ENCODE assay signal across 22 cellular contexts in genomic region chr11:131759140-131759539, GRCh38.
"Had no signal": no experiment of that assay in that cellular context is flagged by ENCODE, and none has a peak within 500 bp of the region (broad histone marks: within the 10 kb centered on the region; RNA-seq: fewer than 3 reads in every experiment).

No MANE protein-coding gene starts in this region.

- H3K4me1 Mint-ChIP-seq: activated B cell treated with CpG ODN at 0.5 μM for 24 hours had no signal

- H3K9me3 Mint-ChIP-seq: activated B cell treated with CpG ODN at 0.5 μM for 24 hours; activated CD4-positive, alpha-beta memory T cell treated with anti-CD3 and anti-CD28 coated beads for 36 hours; activated T-helper 1 cell treated with anti-CD3 and anti-CD28 coated beads, Interleukin-12 subunit alpha, Interleukin-12 subunit beta, Interleukin-2, Interleukin-4 antibody, amounts not matched to agents 30 ng/mL and 10 ng/mL and 1 ng/mL, durations not matched to agents 14 hours and 24 hours and 36 hours; endodermal cell; nephron progenitor cell; stimulated activated naive CD8-positive, alpha-beta T cell treated with anti-CD3 and anti-CD28 coated beads, Interleukin-15, Interleukin-2, amounts not matched to agents 100 ng/mL and 50 ng/mL, for 24 hours had no signal

- H3K27ac Mint-ChIP-seq: activated B cell treated with CpG ODN at 0.5 μM for 24 hours; activated CD4-positive, alpha-beta memory T cell treated with anti-CD3 and anti-CD28 coated beads for 36 hours; activated naive CD8-positive, alpha-beta T cell; activated T-helper 1 cell treated with anti-CD3 and anti-CD28 coated beads, Interleukin-12 subunit alpha, Interleukin-12 subunit beta, Interleukin-2, Interleukin-4 antibody, amounts not matched to agents 30 ng/mL and 10 ng/mL and 1 ng/mL, durations not matched to agents 14 hours and 24 hours and 36 hours; endodermal cell; nephron progenitor cell; stimulated activated naive CD8-positive, alpha-beta T cell treated with anti-CD3 and anti-CD28 coated beads, Interleukin-15, Interleukin-2, amounts not matched to agents 100 ng/mL and 50 ng/mL, for 24 hours had no signal

- H3K4me3 ChIP-seq: left lung, skin epidermis, vagina had no signal

- ATAC-seq: left lung had no signal

- H3K27me3 Mint-ChIP-seq: activated B cell treated with CpG ODN at 0.5 μM for 24 hours; activated CD4-positive, alpha-beta memory T cell treated with anti-CD3 and anti-CD28 coated beads for 36 hours; activated naive CD8-positive, alpha-beta T cell; stimulated activated naive CD8-positive, alpha-beta T cell treated with anti-CD3 and anti-CD28 coated beads, Interleukin-15, Interleukin-2, amounts not matched to agents 100 ng/mL and 50 ng/mL, for 24 hours had no signal

- H3K36me3 ChIP-seq: left lung, vagina had no signal

- H3K36me3 Mint-ChIP-seq: activated CD4-positive, alpha-beta memory T cell treated with anti-CD3 and anti-CD28 coated beads for 36 hours; activated naive CD8-positive, alpha-beta T cell had no signal

- H3K27ac ChIP-seq: epithelial cell of prostate, left lung, vagina had no signal

- H3K9me3 ChIP-seq: left lung, vagina had no signal

- DNase-seq: activated B cell treated with CpG ODN at 0.5 μM for 24 hours; activated CD4-positive, alpha-beta memory T cell treated with anti-CD3 and anti-CD28 coated beads for 36 hours; activated CD4-positive, alpha-beta T cell treated with anti-CD3 and anti-CD28 coated beads for 4 hours; activated gamma-delta T cell treated with Interleukin-2 at 50 U/mL for 16 hours; activated T-cell treated with anti-CD3 and anti-CD28 coated beads for 4 hours; dorsolateral prefrontal cortex; endodermal cell; head of caudate nucleus; left lung; midbrain; nephron progenitor cell; nucleus accumbens; retina; stimulated activated CD4-positive, alpha-beta T cell treated with anti-CD3 and anti-CD28 coated beads, Interleukin-15, amount 100 ng/mL, for 24 hours; stimulated activated CD4-positive, alpha-beta T cell treated with anti-CD3 and anti-CD28 coated beads, Interleukin-2, amount 100 ng/mL, for 48 hours; trophoblast cell had no signal

- H3K27me3 ChIP-seq: dorsolateral prefrontal cortex, left lung, vagina had no signal

- H3K4me1 ChIP-seq: left lung, vagina had no signal

- H3K4me3 Mint-ChIP-seq: activated B cell treated with CpG ODN at 0.5 μM for 24 hours; activated CD4-positive, alpha-beta memory T cell treated with anti-CD3 and anti-CD28 coated beads for 36 hours; activated naive CD8-positive, alpha-beta T cell; activated T-helper 1 cell treated with anti-CD3 and anti-CD28 coated beads, Interleukin-12 subunit alpha, Interleukin-12 subunit beta, Interleukin-2, Interleukin-4 antibody, amounts not matched to agents 30 ng/mL and 10 ng/mL and 1 ng/mL, durations not matched to agents 14 hours and 24 hours and 36 hours; endodermal cell; nephron progenitor cell; stimulated activated naive CD8-positive, alpha-beta T cell treated with anti-CD3 and anti-CD28 coated beads, Interleukin-15, Interleukin-2, amounts not matched to agents 100 ng/mL and 50 ng/mL, for 24 hours had no signal
